ENCODE assay signal across 31 cellular contexts in genomic region chr1:76611782-76612445, GRCh38.
"Had no signal": no experiment of that assay in that cellular context is flagged by ENCODE, and none has a peak within 500 bp of the region (broad histone marks: within the 10 kb centered on the region; RNA-seq: fewer than 3 reads in every experiment).

No MANE protein-coding gene starts in this region.

- DNase-seq: activated B cell treated with CpG ODN at 0.5 μM for 24 hours; activated CD4-positive, alpha-beta memory T cell treated with anti-CD3 and anti-CD28 coated beads, Interleukin-2, amount 10 ng/mL, durations not matched to agents 7 days and 5 days; activated CD4-positive, alpha-beta T cell treated with anti-CD3 and anti-CD28 coated beads for 36 hours; activated CD4-positive, alpha-beta T cell treated with anti-CD3 and anti-CD28 coated beads for 48 hours; activated CD4-positive, alpha-beta T cell treated with anti-CD3 and anti-CD28 coated beads, Interleukin-2, amount 10 ng/mL, durations not matched to agents 7 days and 5 days; activated CD4-positive, alpha-beta T cell treated with anti-CD3 and anti-CD28 coated beads, Interleukin-2, amount 50 U/mL, for 48 hours; activated CD4-positive, CD25-positive, alpha-beta regulatory T cell treated with anti-CD3 and anti-CD28 coated beads, Interleukin-2, amount 50 U/mL, for 72 hours; activated CD8-positive, alpha-beta memory T cell treated with anti-CD3 and anti-CD28 coated beads for 24 hours; activated CD8-positive, alpha-beta memory T cell treated with anti-CD3 and anti-CD28 coated beads, Interleukin-2, amount 10 ng/mL, durations not matched to agents 7 days and 5 days; activated CD8-positive, alpha-beta memory T cell treated with anti-CD3 and anti-CD28 coated beads, Interleukin-2, amount 50 U/mL, for 48 hours; activated CD8-positive, alpha-beta T cell treated with anti-CD3 and anti-CD28 coated beads, Interleukin-2, amount 10 ng/mL, durations not matched to agents 7 days and 5 days; activated effector memory CD4-positive, alpha-beta T cell treated with Interleukin-2 at 50 U/mL for 16 hours; activated gamma-delta T cell; activated naive CD4-positive, alpha-beta T cell treated with anti-CD3 and anti-CD28 coated beads, Interleukin-2, amount 10 ng/mL, durations not matched to agents 7 days and 5 days; activated naive CD4-positive, alpha-beta T cell treated with Interleukin-2 at 50 U/mL for 16 hours; activated naive CD8-positive, alpha-beta T cell treated with anti-CD3 and anti-CD28 coated beads, Interleukin-2, amount 10 ng/mL, durations not matched to agents 7 days and 5 days; activated naive CD8-positive, alpha-beta T cell treated with anti-CD3 and anti-CD28 coated beads, Interleukin-2, amount 50 U/mL, for 24 hours; activated T-cell treated with anti-CD3 and anti-CD28 coated beads, Interleukin-2, amount 50 U/mL, for 24 hours; activated T-cell treated with anti-CD3 and anti-CD28 coated beads, Interleukin-2, amount 50 U/mL, for 48 hours; amygdala; anterior cingulate cortex; brain microvascular endothelial cell; central memory CD4-positive, alpha-beta T cell; SW 1271; T-helper 1 cell; T-helper 2 cell; T-helper 9 cell had no signal

- H3K4me1 ChIP-seq: ascending aorta, breast epithelium had no signal

- H3K27me3 ChIP-seq: ascending aorta, brain microvascular endothelial cell, breast epithelium had no signal

- H3K4me3 ChIP-seq: ascending aorta, breast epithelium had no signal

- H3K27ac ChIP-seq: ascending aorta, brain microvascular endothelial cell, breast epithelium, VCaP had no signal

- ATAC-seq: activated CD4-positive, alpha-beta T cell treated with anti-CD3 and anti-CD28 coated beads for 36 hours; activated CD8-positive, alpha-beta memory T cell treated with anti-CD3 and anti-CD28 coated beads, Interleukin-2, amount 10 ng/mL, durations not matched to agents 7 days and 5 days; activated CD8-positive, alpha-beta T cell treated with anti-CD3 and anti-CD28 coated beads, Interleukin-2, amount 10 ng/mL, durations not matched to agents 7 days and 5 days; activated naive CD8-positive, alpha-beta T cell treated with anti-CD3 and anti-CD28 coated beads, Interleukin-2, amount 50 U/mL, for 24 hours had no signal

- H3K36me3 ChIP-seq: ascending aorta, brain microvascular endothelial cell, breast epithelium had no signal

- FAIRE-seq: TTC549 had no signal

- H3K9me3 ChIP-seq: ascending aorta, breast epithelium had no signal
